23 cellular contexts compared by ENCODE assay signal in the genomic region with DNA sequence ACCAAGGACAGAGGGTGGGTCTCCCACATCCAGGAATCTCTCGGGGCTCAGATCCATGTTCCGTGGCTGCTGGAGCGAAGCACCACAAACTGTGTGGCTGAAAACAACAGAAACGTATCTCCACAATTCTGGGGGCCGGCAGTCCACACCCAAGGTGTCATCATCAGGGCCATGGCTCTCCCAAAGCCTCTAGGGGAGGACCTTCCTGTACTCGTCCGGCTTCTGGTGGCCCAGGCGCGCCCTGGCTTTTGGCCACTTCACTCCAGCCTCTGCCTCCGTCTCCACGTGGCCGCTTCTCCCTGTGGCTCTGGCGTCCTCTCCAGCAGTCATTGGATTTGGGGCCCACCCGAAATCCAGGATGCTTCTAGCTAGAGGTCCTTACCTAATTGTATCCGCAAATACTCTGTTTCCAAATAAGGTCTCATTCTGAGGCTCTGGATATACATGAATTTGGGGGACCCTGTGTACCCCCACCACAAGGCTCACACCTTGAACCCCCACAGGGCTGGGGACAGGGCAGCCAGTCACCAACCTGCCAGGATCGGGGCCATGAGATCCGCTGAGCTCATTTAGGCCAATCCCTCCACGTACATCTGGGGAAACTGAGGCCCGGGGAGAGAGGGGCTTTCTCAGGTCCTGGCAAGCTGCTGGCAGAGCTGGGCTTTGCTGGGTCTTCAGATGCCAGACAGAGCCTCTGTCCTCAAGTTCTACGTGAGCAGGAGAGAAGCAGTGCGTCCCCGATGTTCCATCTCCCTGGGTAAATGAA.
"Had no signal": no experiment of that assay in that cellular context is flagged by ENCODE, and none has a peak within 500 bp of the region (broad histone marks: within the 10 kb centered on the region; RNA-seq: fewer than 3 reads in every experiment).

No MANE protein-coding gene starts in this region.

- H3K27ac ChIP-seq: hepatocyte, upper lobe of left lung had no signal

- H3K27me3 ChIP-seq: hepatocyte, upper lobe of left lung had no signal

- H2AFZ ChIP-seq: hepatocyte had no signal

- H3K9me3 Mint-ChIP-seq: activated naive CD8-positive, alpha-beta T cell treated with anti-CD3 and anti-CD28 coated beads for 36 hours; dendritic cell treated with granulocyte-macrophage colony-stimulating factor and Interleukin-4, amounts not matched to agents 40 ng/mL and 50 ng/mL, for 4 days; immature natural killer cell; nephron progenitor cell; T-helper 1 cell treated with Interleukin-12 subunit alpha and Interleukin-12 subunit beta and Interleukin-4 antibody, amounts not matched to agents 30 μg/mL and 1 μg/mL, for 36 hours had no signal

- H3K79me2 ChIP-seq: hepatocyte had no signal

- H3K36me3 ChIP-seq: upper lobe of left lung had no signal

- ATAC-seq: mucosa of descending colon; stimulated activated naive CD8-positive, alpha-beta T cell treated with anti-CD3 and anti-CD28 coated beads, Interleukin-15, Interleukin-2, amounts not matched to agents 100 U/mL and 50 U/mL, for 24 hours had no signal

- H3K4me1 Mint-ChIP-seq: activated naive CD8-positive, alpha-beta T cell treated with anti-CD3 and anti-CD28 coated beads for 36 hours; immature natural killer cell had no signal

- H3K4me2 ChIP-seq: hepatocyte had no signal

- H3K4me3 ChIP-seq: hepatocyte, mucosa of descending colon, upper lobe of left lung had no signal

- H3K27ac Mint-ChIP-seq: activated naive CD8-positive, alpha-beta T cell treated with anti-CD3 and anti-CD28 coated beads for 36 hours; dendritic cell treated with granulocyte-macrophage colony-stimulating factor and Interleukin-4, amounts not matched to agents 40 ng/mL and 50 ng/mL, for 4 days; immature natural killer cell; nephron progenitor cell; T-helper 1 cell treated with Interleukin-12 subunit alpha and Interleukin-12 subunit beta and Interleukin-4 antibody, amounts not matched to agents 30 μg/mL and 1 μg/mL, for 36 hours had no signal

- H3K9me3 ChIP-seq: mucosa of descending colon, upper lobe of left lung had no signal

- H3K36me3 Mint-ChIP-seq: activated naive CD8-positive, alpha-beta T cell treated with anti-CD3 and anti-CD28 coated beads for 36 hours; immature natural killer cell had no signal

- H3K4me3 Mint-ChIP-seq: activated naive CD8-positive, alpha-beta T cell treated with anti-CD3 and anti-CD28 coated beads for 36 hours; dendritic cell treated with granulocyte-macrophage colony-stimulating factor and Interleukin-4, amounts not matched to agents 40 ng/mL and 50 ng/mL, for 4 days; immature natural killer cell; nephron progenitor cell; T-helper 1 cell treated with Interleukin-12 subunit alpha and Interleukin-12 subunit beta and Interleukin-4 antibody, amounts not matched to agents 30 μg/mL and 1 μg/mL, for 36 hours had no signal

- DNase-seq: activated CD4-positive, alpha-beta T cell treated with anti-CD3 and anti-CD28 coated beads for 4 hours; activated CD4-positive, alpha-beta T cell treated with anti-CD3 and anti-CD28 coated beads, Interleukin-2, amount 50 U/mL, for 48 hours; activated CD4-positive, CD25-positive, alpha-beta regulatory T cell; activated naive CD4-positive, alpha-beta T cell treated with Interleukin-2 at 50 U/mL for 16 hours; activated naive CD8-positive, alpha-beta T cell treated with anti-CD3 and anti-CD28 coated beads for 36 hours; activated T-cell treated with anti-CD3 and anti-CD28 coated beads, Interleukin-2, amount 50 U/mL, for 48 hours; effector CD4-positive, alpha-beta T cell; erythroblast; foreskin fibroblast; immature natural killer cell; kidney glomerular epithelial cell; mesenchymal stem cell; nephron progenitor cell; nucleus accumbens; stimulated activated CD4-positive, alpha-beta T cell treated with anti-CD3 and anti-CD28 coated beads, Interleukin-12 subunit alpha, Interleukin-12 subunit beta, amount 100 ng/mL, for 4 hours; stimulated activated CD4-positive, alpha-beta T cell treated with anti-CD3 and anti-CD28 coated beads, Interleukin-4, amount 100 ng/mL, for 4 hours; stimulated activated naive CD8-positive, alpha-beta T cell treated with anti-CD3 and anti-CD28 coated beads, Interleukin-15, Interleukin-2, amounts not matched to agents 100 U/mL and 50 U/mL, for 24 hours; T1000 had no signal
